In the genomic region with DNA sequence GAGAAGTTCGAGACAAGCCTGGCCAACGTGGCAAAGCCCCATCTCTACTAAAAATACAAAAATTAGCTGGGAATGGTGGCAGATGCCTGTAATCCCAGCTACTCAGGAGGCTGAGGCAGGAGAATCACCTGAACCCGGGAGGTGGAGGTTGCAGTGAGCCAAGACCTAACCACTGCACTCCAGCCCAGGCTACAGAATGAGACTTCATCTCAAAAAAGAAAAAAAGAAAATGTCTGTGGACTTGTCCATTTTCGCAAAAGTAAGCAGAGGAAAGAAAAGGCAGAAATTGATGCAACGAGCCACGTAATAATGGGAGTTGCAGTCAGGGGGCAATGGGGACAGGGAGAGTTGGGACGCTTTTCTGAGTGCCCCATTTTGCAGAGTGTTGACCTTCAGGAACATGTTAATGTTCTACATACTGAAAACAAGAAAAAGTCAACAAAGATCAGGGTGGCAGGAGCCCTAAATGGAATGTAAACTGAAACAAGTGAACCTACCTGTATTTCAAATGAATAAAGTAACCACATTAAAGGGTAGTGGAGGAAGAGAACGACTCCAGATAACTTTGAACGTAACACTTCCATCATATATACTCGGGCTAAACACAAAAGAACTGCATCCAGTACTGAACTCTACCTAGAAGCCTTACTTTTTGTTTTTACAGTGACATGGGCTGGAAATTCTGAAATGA, we compare ENCODE assay signal across 1 cellular context.
TF ChIP-seq lines count a peak whose summit lies in the region.

No MANE protein-coding gene starts in this region.

TF ChIP-seq in IMR-90, 13 proteins besides CTCF, POLR2A, EP300 and RAD21:
- no peak for TF ChIP-seq CEBPB (IDR thresholded peaks at IDR 0.05; ENCODE audit: low read depth, low read length)
- no peak for TF ChIP-seq MAZ (IDR thresholded peaks at IDR 0.05; ENCODE audit: borderline replicate concordance, low read depth, low read length)
- TF ChIP-seq, protein P1, sequence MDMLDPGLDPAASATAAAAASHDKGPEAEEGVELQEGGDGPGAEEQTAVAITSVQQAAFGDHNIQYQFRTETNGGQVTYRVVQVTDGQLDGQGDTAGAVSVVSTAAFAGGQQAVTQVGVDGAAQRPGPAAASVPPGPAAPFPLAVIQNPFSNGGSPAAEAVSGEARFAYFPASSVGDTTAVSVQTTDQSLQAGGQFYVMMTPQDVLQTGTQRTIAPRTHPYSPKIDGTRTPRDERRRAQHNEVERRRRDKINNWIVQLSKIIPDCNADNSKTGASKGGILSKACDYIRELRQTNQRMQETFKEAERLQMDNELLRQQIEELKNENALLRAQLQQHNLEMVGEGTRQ (IDR thresholded peaks at IDR 0.05; ENCODE audit: low read depth, low read length), result no peak
- no peak for TF ChIP-seq MAFK (IDR thresholded peaks at IDR 0.05; ENCODE audit: low read depth, low read length)
- no peak for TF ChIP-seq MXI1 (IDR thresholded peaks at IDR 0.05; ENCODE audit: borderline replicate concordance, low read depth, low read length)
- TF ChIP-seq SMC3 (IDR thresholded peaks at IDR 0.05; ENCODE audit: low read depth, low read length), result no peak
- TF ChIP-seq RCOR1 (IDR thresholded peaks at IDR 0.05; ENCODE audit: insufficient replicate concordance, low read length), result no peak
- no peak for TF ChIP-seq RFX5 (IDR thresholded peaks at IDR 0.05; ENCODE audit: low read depth, low read length)
